In genomic region chr6:99119109-99120031, GRCh38 we compare ENCODE assay signal across 8 cellular contexts.
A peak's percentile ranks its signal among the peaks of the same experiment; 100 is the strongest.
DNase-seq lines count a peak whose midpoint lies in the region; ATAC-seq and TF ChIP-seq lines count a peak whose summit lies in the region.

No MANE protein-coding gene starts in this region.

- BruUV-seq in HCT116 (replicated peaks; lab: Mats Ljungman, UMichigan) = no TSS peak

- no peaks in the 10 kb centered on the region for H3K9me3 Mint-ChIP-seq in naive thymus-derived CD4-positive, alpha-beta T cell

- DNase-seq in stimulated activated CD4-positive, alpha-beta T cell treated with anti-CD3 and anti-CD28 coated beads, Interleukin-2, amount 100 ng/mL, for 4 hours (ENCODE audit: low read depth) = peak; percentile 9
- no peak for DNase-seq in stimulated activated CD4-positive, alpha-beta T cell treated with anti-CD3 and anti-CD28 coated beads, Interleukin-1b, Interleukin-23, amount 100 ng/mL, for 48 hours
- DNase-seq in HCT116 (ENCODE audit: low read depth, low spot score) (peak; percentile 12), NCI-H1092 (lab: John Stamatoyannopoulos, UW) (peak; percentile 22), epithelial cell of proximal tubule (ENCODE audit: low read depth) (peak; percentile 13), ecto neural progenitor cell (ENCODE audit: low spot score) (no peak)
- DNase-seq in naive thymus-derived CD4-positive, alpha-beta T cell = peak in 5 of 9 donors; percentile 21 to 39 (median 30)

- peak; percentile 81 for TF ChIP-seq RAD21 in HCT116 (IDR thresholded peaks at IDR 0.05; ENCODE audit: low read depth)

- no peaks in the 10 kb centered on the region for H3K36me3 ChIP-seq in HCT116 (ENCODE audit: control insufficient read depth in 1 of 2, insufficient read depth in 2 of 2, low read length in 2 of 2)
- H3K36me3 ChIP-seq in naive thymus-derived CD4-positive, alpha-beta T cell (ENCODE audit: control insufficient read depth in 2 of 3, insufficient read depth in 3 of 3, low read length in 3 of 3) = no peaks in the 10 kb centered on the region

- H4K20me1 ChIP-seq in HCT116 (ENCODE audit: insufficient read depth) = no peaks in the 10 kb centered on the region

- no peak for TF ChIP-seq POLR2A in HCT116 (IDR thresholded peaks at IDR 0.05; ENCODE audit: borderline replicate concordance, extremely low read depth, insufficient read depth, insufficient read length)

- H3K4me3 ChIP-seq in HCT116 (replicated peaks in 1 of 2; ENCODE audit: low read depth in 1 of 2, low read length in 2 of 2) (no peak overlapping the region), epithelial cell of proximal tubule (ENCODE audit: low read depth, low read length) (no peak overlapping the region)
- no peak overlapping the region for H3K4me3 ChIP-seq in naive thymus-derived CD4-positive, alpha-beta T cell (ENCODE audit: low read length)

- peaks cover 18 to 47% (median 25%) of the 10 kb centered on the region in 5 donors for H3K27me3 Mint-ChIP-seq in naive thymus-derived CD4-positive, alpha-beta T cell

- H2AFZ ChIP-seq in HCT116 (ENCODE audit: low read depth, low read length, poor library complexity, severe bottlenecking) = no peak overlapping the region

- RAD21 ChIA-PET in HCT116 (lab: Charles Lee; ENCODE audit: low non-redundant PET in 1 of 2, low total read pairs in 2 of 2, uncharacterized antibody in 2 of 2, unreplicated experiment in 2 of 2) = interaction anchor here in 1 of 2 experiments (0.5 to 1.0 kb wide), 2 partner anchors 20 to 350 kb away, joined by 3 to 4 read pairs; no protein-coding TSS in a partner anchor

- no peaks in the 10 kb centered on the region for H3K4me1 Mint-ChIP-seq in naive thymus-derived CD4-positive, alpha-beta T cell

- POLR2A ChIA-PET in HCT116 (lab: Charles Lee) = no interaction called here
- POLR2A ChIA-PET in naive thymus-derived CD4-positive, alpha-beta T cell (lab: Charles Lee) = no interaction called here

- H3K36me3 Mint-ChIP-seq in naive thymus-derived CD4-positive, alpha-beta T cell = no peaks in the 10 kb centered on the region

- no peaks in the 10 kb centered on the region for H3K9me2 ChIP-seq in HCT116 (ENCODE audit: insufficient read depth)

- H3K79me2 ChIP-seq in HCT116 (ENCODE audit: insufficient read depth, low read length) = no peaks in the 10 kb centered on the region

- H3K27ac Mint-ChIP-seq in naive thymus-derived CD4-positive, alpha-beta T cell = no peak overlapping the region

- TF ChIP-seq CTCF in HCT116 (IDR thresholded peaks at IDR 0.05 in 2 of 3, conservative IDR thresholded peaks at IDR 0.05 in 1 of 3; ENCODE audit: borderline replicate concordance in 1 of 3, insufficient read depth in 1 of 3, low read depth in 2 of 3, low read length in 2 of 3) = peak; percentile 50 to 73 (median 53); a peak in 4 of 6 replicates
- TF ChIP-seq CTCF in epithelial cell of proximal tubule (conservative IDR thresholded peaks at IDR 0.05; ENCODE audit: low read depth, low read length) = peak; percentile 75

- ATAC-seq in HCT116 = peak; percentile 78
- ATAC-seq in SK-N-SH treated with all-trans-retinoic acid at 6 μM for 48 hours = peak; percentile 82
- no peak for ATAC-seq in naive thymus-derived CD4-positive, alpha-beta T cell

- no peak overlapping the region for H3K4me2 ChIP-seq in HCT116 (ENCODE audit: low read length)

- no peak overlapping the region for H3K4me3 Mint-ChIP-seq in naive thymus-derived CD4-positive, alpha-beta T cell

- CTCF ChIA-PET in HCT116 (lab: Charles Lee) = interaction anchor here (0.6 to 2.2 kb wide), 13 partner anchors 10 to 1681 kb away, joined by 3 to 16 read pairs (median 4); no protein-coding TSS in a partner anchor
- CTCF ChIA-PET in naive thymus-derived CD4-positive, alpha-beta T cell (lab: Charles Lee) = interaction anchor here (0.5 to 1.5 kb wide), 11 partner anchors 8 to 1935 kb away, joined by 3 to 7 read pairs (median 4); no protein-coding TSS in a partner anchor

- H3K9me3 ChIP-seq in HCT116 (ENCODE audit: control insufficient read depth in 1 of 2, insufficient read depth in 1 of 2, low read depth in 1 of 2, low read length in 2 of 2) = no peaks in the 10 kb centered on the region
- H3K9me3 ChIP-seq in naive thymus-derived CD4-positive, alpha-beta T cell (ENCODE audit: control insufficient read depth in 2 of 3, low read length in 3 of 3) = no peaks in the 10 kb centered on the region

- no peak overlapping the region for H3K27ac ChIP-seq in HCT116 (ENCODE audit: low read depth, low read length)
- H3K27ac ChIP-seq in naive thymus-derived CD4-positive, alpha-beta T cell (ENCODE audit: low read depth, low read length) = no peak overlapping the region

- peaks cover 43% of the 10 kb centered on the region for H3K27me3 ChIP-seq in HCT116 (ENCODE audit: insufficient read depth, low read length)
- peaks cover 0 to 4% of the 10 kb centered on the region in 2 donors for H3K27me3 ChIP-seq in naive thymus-derived CD4-positive, alpha-beta T cell (ENCODE audit: control insufficient read depth in 2 of 2, insufficient read depth in 2 of 2, low read length in 2 of 2)

- no peaks in the 10 kb centered on the region for H3K4me1 ChIP-seq in HCT116 (ENCODE audit: control insufficient read depth in 1 of 2, insufficient read depth in 2 of 2, low read length in 2 of 2)
- no peaks in the 10 kb centered on the region for H3K4me1 ChIP-seq in naive thymus-derived CD4-positive, alpha-beta T cell (ENCODE audit: control insufficient read depth in 2 of 2, insufficient read depth in 2 of 2, low read length in 2 of 2)

- intact Hi-C loops in HCT116 (cut with micrococcal nuclease) = loop anchor here (1.0 to 5.0 kb wide), 5 partner anchors 272 to 1623 kb away; no protein-coding TSS in a partner anchor
- intact Hi-C loops in naive thymus-derived CD4-positive, alpha-beta T cell (cut with micrococcal nuclease) = loop anchor here (1.0 to 5.0 kb wide), 5 partner anchors 275 to 1933 kb away; no protein-coding TSS in a partner anchor

- H3K9ac ChIP-seq in HCT116 (ENCODE audit: low read length) = no peak overlapping the region

TF ChIP-seq in HCT116, 20 proteins besides CTCF, POLR2A, EP300 and RAD21 (continues in another document):
- TF ChIP-seq EZH2phosphoT487 (IDR thresholded peaks at IDR 0.05; ENCODE audit: borderline replicate concordance) = no peak
- no peak for TF ChIP-seq MAX (IDR thresholded peaks at IDR 0.05)
- no peak for TF ChIP-seq ELF1 (IDR thresholded peaks at IDR 0.05; ENCODE audit: borderline replicate concordance, low read depth)
- no peak for TF ChIP-seq POLR2AphosphoS5 (IDR thresholded peaks at IDR 0.05; ENCODE audit: low read depth, low read length)

TF ChIP-seq in SK-N-SH treated with all-trans-retinoic acid at 6 μM for 48 hours, 23 proteins besides CTCF, POLR2A, EP300 and RAD21:
- no peak for TF ChIP-seq RARB (CRISPR knock-in tag; IDR thresholded peaks at IDR 0.05)
- no peak for TF ChIP-seq ZNF70 (CRISPR knock-in tag; IDR thresholded peaks at IDR 0.05)
- no peak for TF ChIP-seq ESRRG (CRISPR knock-in tag; IDR thresholded peaks at IDR 0.05)
- TF ChIP-seq TSHZ2 (CRISPR knock-in tag; IDR thresholded peaks at IDR 0.05) = no peak
- TF ChIP-seq ZNF565 (CRISPR knock-in tag; conservative IDR thresholded peaks at IDR 0.05; ENCODE audit: low read depth) = no peak

Comparison
In these comparisons a context has a peak if more than half of its experiments do, and no peak if none do; other contexts are left out.
1. DNase-seq: peak in stimulated activated CD4-positive, alpha-beta T cell treated with anti-CD3 and anti-CD28 coated beads, Interleukin-2, amount 100 ng/mL, for 4 hours (single experiment), HCT116 (single experiment), NCI-H1092 (single experiment), epithelial cell of proximal tubule (single experiment) and naive thymus-derived CD4-positive, alpha-beta T cell (5 of 9); none in stimulated activated CD4-positive, alpha-beta T cell treated with anti-CD3 and anti-CD28 coated beads, Interleukin-1b, Interleukin-23, amount 100 ng/mL, for 48 hours (single experiment) and ecto neural progenitor cell (single experiment).